In genomic region chr3:122067214-122067550, GRCh38 we compare ENCODE assay signal across 12 cellular contexts. TPM values are rescaled to one million over a fixed set of nuclear protein-coding genes. Genes with fewer than 3 reads are reported as not detected.
DNase-seq lines count a peak whose midpoint lies in the region; ATAC-seq and TF ChIP-seq lines count a peak whose summit lies in the region.
"Had no signal": no experiment of that assay in that cellular context is flagged by ENCODE, and none has a peak within 500 bp of the region (broad histone marks: within the 10 kb centered on the region; RNA-seq: fewer than 3 reads in every experiment).

No MANE protein-coding gene starts in this region.

- no peak overlapping the region for H3K4me3 ChIP-seq in NB4 (ENCODE audit: low read depth, low read length)
- H3K4me3 ChIP-seq in naive thymus-derived CD4-positive, alpha-beta T cell (ENCODE audit: low read length): no peak overlapping the region
- H3K4me3 ChIP-seq in CD4-positive, alpha-beta memory T cell (ENCODE audit: low read length in 2 of 2): no peak overlapping the region

- no peak overlapping the region for H3K27ac ChIP-seq in naive thymus-derived CD4-positive, alpha-beta T cell (ENCODE audit: low read depth, low read length)
- no peak overlapping the region for H3K27ac ChIP-seq in CD4-positive, alpha-beta memory T cell (ENCODE audit: low read depth, low read length)

- ATAC-seq in GM19043 (IDR thresholded peaks at IDR 0.05; ENCODE audit: low read depth, unreplicated experiment): peak; percentile 55
- peak; percentile 55 for ATAC-seq in HG02678 (IDR thresholded peaks at IDR 0.05; ENCODE audit: unreplicated experiment)
- ATAC-seq in naive thymus-derived CD4-positive, alpha-beta T cell: peak; percentile 15

- H3K36me3 Mint-ChIP-seq in naive thymus-derived CD4-positive, alpha-beta T cell: peaks cover 0 to 4% (median 0%) of the 10 kb centered on the region in 5 donors
- H3K36me3 Mint-ChIP-seq in CD4-positive, alpha-beta memory T cell: no peaks in the 10 kb centered on the region

- no peaks in the 10 kb centered on the region for H3K27me3 ChIP-seq in naive thymus-derived CD4-positive, alpha-beta T cell (ENCODE audit: control insufficient read depth in 2 of 2, insufficient read depth in 2 of 2, low read length in 2 of 2)
- no peaks in the 10 kb centered on the region for H3K27me3 ChIP-seq in CD4-positive, alpha-beta memory T cell (ENCODE audit: insufficient read depth, low read length)

- H3K4me3 Mint-ChIP-seq in naive thymus-derived CD4-positive, alpha-beta T cell: no peak overlapping the region
- H3K4me3 Mint-ChIP-seq in CD4-positive, alpha-beta memory T cell: peak overlapping the region in 1 of 8 donors; percentile 6

- peaks cover 0 to 9% (median 0%) of the 10 kb centered on the region in 7 donors for H3K4me1 Mint-ChIP-seq in naive thymus-derived CD4-positive, alpha-beta T cell
- peaks cover 0 to 5% (median 2%) of the 10 kb centered on the region in 4 donors for H3K4me1 Mint-ChIP-seq in CD4-positive, alpha-beta memory T cell

- TF ChIP-seq CTCF in NB4 (IDR thresholded peaks at IDR 0.05; ENCODE audit: low read depth, low read length): no peak

- DNase-seq in NB4 (ENCODE audit: low read depth) (peak; percentile 93), NCI-H510A treated with DMSO at 0.1 percent for 48 hours (lab: John Stamatoyannopoulos, UW) (no peak), DMS 273 (lab: John Stamatoyannopoulos, UW; ENCODE audit: unreplicated experiment) (no peak), COR-L47 (lab: John Stamatoyannopoulos, UW) (no peak)
- DNase-seq in naive thymus-derived CD4-positive, alpha-beta T cell: no peak
- DNase-seq in CD4-positive, alpha-beta memory T cell: no peak
- DNase-seq: mesenchymal stem cell, NCI-H1436 treated with DMSO at 0.1 percent for 48 hours, SHP77 had no signal

- H3K9me3 Mint-ChIP-seq in naive thymus-derived CD4-positive, alpha-beta T cell: peaks cover 0 to 4% (median 0%) of the 10 kb centered on the region in 11 donors
- H3K9me3 Mint-ChIP-seq in CD4-positive, alpha-beta memory T cell: peaks cover 0 to 4% (median 0%) of the 10 kb centered on the region in 8 donors

- H3K4me1 ChIP-seq in naive thymus-derived CD4-positive, alpha-beta T cell (ENCODE audit: control insufficient read depth in 2 of 2, insufficient read depth in 2 of 2, low read length in 2 of 2): no peaks in the 10 kb centered on the region
- H3K4me1 ChIP-seq in CD4-positive, alpha-beta memory T cell (ENCODE audit: insufficient read depth, low read length): no peaks in the 10 kb centered on the region

- POLR2A ChIA-PET in naive thymus-derived CD4-positive, alpha-beta T cell (lab: Charles Lee): no interaction called here
- POLR2A ChIA-PET in CD4-positive, alpha-beta memory T cell (lab: Charles Lee; ENCODE audit: partially characterized antibody): no interaction called here

- no peak overlapping the region for H3K27ac Mint-ChIP-seq in naive thymus-derived CD4-positive, alpha-beta T cell
- H3K27ac Mint-ChIP-seq in CD4-positive, alpha-beta memory T cell: no peak overlapping the region

- CTCF ChIA-PET in naive thymus-derived CD4-positive, alpha-beta T cell (lab: Charles Lee): no interaction called here
- CTCF ChIA-PET in CD4-positive, alpha-beta memory T cell (lab: Charles Lee; ENCODE audit: partially characterized antibody): no interaction called here

- peaks cover 0 to 12% (median 0%) of the 10 kb centered on the region in 5 donors for H3K27me3 Mint-ChIP-seq in naive thymus-derived CD4-positive, alpha-beta T cell
- peaks cover 1 to 6% of the 10 kb centered on the region in 2 donors for H3K27me3 Mint-ChIP-seq in CD4-positive, alpha-beta memory T cell

- no peak for TF ChIP-seq POLR2A in NB4 (IDR thresholded peaks at IDR 0.05; ENCODE audit: extremely low read depth, insufficient read length)

- H3K36me3 ChIP-seq in naive thymus-derived CD4-positive, alpha-beta T cell (ENCODE audit: control insufficient read depth in 2 of 3, insufficient read depth in 3 of 3, low read length in 3 of 3): no peaks in the 10 kb centered on the region
- H3K36me3 ChIP-seq in CD4-positive, alpha-beta memory T cell (ENCODE audit: insufficient read depth, low read length): no peaks in the 10 kb centered on the region

- intact Hi-C loops in naive thymus-derived CD4-positive, alpha-beta T cell (cut with micrococcal nuclease): no loop called here
- intact Hi-C loops in CD4-positive, alpha-beta memory T cell (cut with micrococcal nuclease): no loop called here

- H3K9me3 ChIP-seq in naive thymus-derived CD4-positive, alpha-beta T cell (ENCODE audit: control insufficient read depth in 2 of 3, low read length in 3 of 3): no peaks in the 10 kb centered on the region
- H3K9me3 ChIP-seq in CD4-positive, alpha-beta memory T cell (ENCODE audit: control insufficient read depth in 1 of 2, low read length in 2 of 2): no peaks in the 10 kb centered on the region

RNA-seq across cellular contexts. Expression of gene CD86, which starts 12.0 kb away (rescaled TPM):
- 10 to 100 TPM in 1 of 5 experiments, 1 to 10 TPM in 4; 1.0 to 24.0 (median 2.4) TPM for total RNA-seq in naive thymus-derived CD4-positive, alpha-beta T cell
- polyA plus RNA-seq in naive thymus-derived CD4-positive, alpha-beta T cell: under 1 TPM; 0.07 to 0.24 TPM
- total RNA-seq in CD4-positive, alpha-beta memory T cell: 1 to 10 TPM in 1 of 2 experiments, under 1 TPM in 1; 0.58 to 1.2 TPM
- polyA plus RNA-seq in CD4-positive, alpha-beta memory T cell: 1 to 10 TPM in 1 of 2 donors, under 1 TPM in 1; 0.31 to 1.8 TPM

RNA-seq across cellular contexts. Expression of gene ILDR1, which starts 45.1 kb away (rescaled TPM):
- total RNA-seq in naive thymus-derived CD4-positive, alpha-beta T cell: under 1 TPM in 2 of 5 experiments, not detected in 3; 0.19 to 0.31 TPM
- polyA plus RNA-seq in naive thymus-derived CD4-positive, alpha-beta T cell: not detected
- not detected for total RNA-seq in CD4-positive, alpha-beta memory T cell
- polyA plus RNA-seq in CD4-positive, alpha-beta memory T cell: not detected
- total RNA-seq: frontal cortex had no signal
